In the genomic region with DNA sequence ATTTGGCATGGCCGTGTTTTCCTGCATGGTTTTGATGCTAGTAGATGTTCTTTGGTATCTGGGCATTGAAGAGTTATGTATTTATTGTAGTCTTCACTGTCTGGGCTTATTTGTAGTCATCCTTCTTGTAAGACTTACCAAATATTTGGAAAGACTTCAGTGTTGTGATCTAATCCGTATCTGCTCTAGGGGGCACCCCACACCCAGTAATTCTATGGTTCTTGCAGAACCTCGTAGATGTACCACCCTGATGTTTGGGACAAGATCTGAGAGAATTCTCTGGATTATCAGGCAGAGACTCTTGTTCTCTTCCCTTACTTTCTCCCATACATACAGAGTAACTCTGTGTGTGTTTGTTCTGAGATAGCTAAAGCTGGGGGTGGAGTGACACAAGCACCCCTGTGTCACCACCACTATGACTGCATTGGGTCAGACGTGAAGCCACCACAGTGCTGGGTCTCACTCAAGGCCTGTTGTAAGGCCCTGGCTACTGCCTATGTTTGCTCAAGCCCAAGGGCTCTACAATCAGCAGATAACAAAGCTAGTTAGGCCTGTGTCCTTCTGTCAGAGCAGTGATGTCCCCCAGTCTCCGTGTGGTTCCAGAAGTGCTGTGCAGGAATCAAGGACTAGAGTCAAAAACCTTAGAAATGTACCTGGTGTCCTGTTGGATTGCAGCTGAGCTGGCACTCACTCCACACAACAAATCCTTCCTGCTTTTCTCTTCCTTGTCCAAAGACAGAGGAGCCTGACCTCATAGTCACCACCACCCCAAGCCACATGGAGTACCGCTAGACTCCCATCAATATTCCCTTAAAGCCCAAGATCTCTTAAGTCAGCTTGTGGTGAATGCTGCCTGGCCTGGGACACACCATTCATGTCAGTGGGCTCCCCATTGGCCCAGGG, we compare ENCODE assay signal across 18 cellular contexts. TPM values are rescaled to one million over a fixed set of nuclear protein-coding genes. Genes with fewer than 3 reads are reported as not detected.
DNase-seq lines count a peak whose midpoint lies in the region; ATAC-seq, FAIRE-seq and TF ChIP-seq lines count a peak whose summit lies in the region.
"Had no signal": no experiment of that assay in that cellular context is flagged by ENCODE, and none has a peak within 500 bp of the region (broad histone marks: within the 10 kb centered on the region; RNA-seq: fewer than 3 reads in every experiment).

No MANE protein-coding gene starts in this region.

- no peaks in the 10 kb centered on the region for H4K20me1 ChIP-seq in H1 (replicated peaks in 1 of 2; ENCODE audit: control insufficient read depth in 1 of 2, insufficient read depth in 2 of 2, low read length in 2 of 2)

- no peak overlapping the region for H4K5ac ChIP-seq in H1 (ENCODE audit: insufficient read length, low read depth, low read length)

- H3K9me3 ChIP-seq in breast epithelium = no peaks in the 10 kb centered on the region
- peaks cover 3 to 6% of the 10 kb centered on the region in 2 experiments; a peak in 2 of 4 replicates for H3K9me3 ChIP-seq in H1 (ENCODE audit: insufficient read depth in 2 of 2, low read depth in 1 of 2, low read length in 1 of 2)
- no peaks in the 10 kb centered on the region for H3K9me3 ChIP-seq in vagina
- H3K9me3 ChIP-seq in T-helper 17 cell (ENCODE audit: control insufficient read depth, low read length, poor library complexity, severe bottlenecking) = no peaks in the 10 kb centered on the region
- H3K9me3 ChIP-seq: left lung had no signal

- no peak for TF ChIP-seq CTCF in MCF 10A (IDR thresholded peaks at IDR 0.05; ENCODE audit: unreplicated experiment)
- TF ChIP-seq CTCF in breast epithelium (IDR thresholded peaks at IDR 0.05) = no peak
- no peak for TF ChIP-seq CTCF in NB4 (IDR thresholded peaks at IDR 0.05; ENCODE audit: low read depth, low read length)
- peak in 2 of 3 experiments; percentile 22 to 28; a peak in 2 of 4 replicates for TF ChIP-seq CTCF in H1 (IDR thresholded peaks at IDR 0.05; ENCODE audit: control extremely low read depth in 1 of 3, insufficient read depth in 1 of 3, low read depth in 1 of 3, low read length in 3 of 3)
- TF ChIP-seq CTCF in vagina (IDR thresholded peaks at IDR 0.05) = no peak

- H3K56ac ChIP-seq in H1 (replicated peaks; ENCODE audit: insufficient read length, low read depth, low read length) = no peak overlapping the region

- H3K4me2 ChIP-seq in H1 (ENCODE audit: insufficient read depth in 1 of 2, low read depth in 2 of 2, low read length in 2 of 2) = no peak overlapping the region

- H4K91ac ChIP-seq in H1 (replicated peaks; ENCODE audit: insufficient read length, low read length) = no peak overlapping the region

- no peaks in the 10 kb centered on the region for H3K79me2 ChIP-seq in H1 (ENCODE audit: control insufficient read depth in 1 of 2, insufficient read depth in 2 of 2, low read length in 2 of 2)

- H2BK120ac ChIP-seq in H1 (replicated peaks; ENCODE audit: low read depth, low read length) = no peak overlapping the region

- no peak overlapping the region for H4K8ac ChIP-seq in H1 (ENCODE audit: extremely low read depth, insufficient read depth, low read length)

- H3K4me3 Mint-ChIP-seq in MCF 10A (ENCODE audit: unreplicated experiment) (no peak overlapping the region), T-helper 17 cell (no peak overlapping the region)
- H3K4me3 Mint-ChIP-seq: effector memory CD8-positive, alpha-beta T cell; natural killer cell treated with Interleukin-12 subunit alpha and Interleukin-12 subunit beta and Interleukin-15 and Interleukin-18, amount 100 ng/mL, for 72 hours had no signal

- H3K79me1 ChIP-seq in H1 (ENCODE audit: low read depth, low read length) = no peaks in the 10 kb centered on the region

- H3K36me3 ChIP-seq in breast epithelium = no peaks in the 10 kb centered on the region
- H3K36me3 ChIP-seq in H1 (ENCODE audit: control insufficient read depth in 2 of 4, insufficient read depth in 4 of 4, low read length in 3 of 4) = no peaks in the 10 kb centered on the region
- H3K36me3 ChIP-seq in vagina = no peaks in the 10 kb centered on the region
- H3K36me3 ChIP-seq: left lung had no signal

- FAIRE-seq in H1 (lab: Jason Lieb, UNC) = no peak

- H3K27ac Mint-ChIP-seq in MCF 10A (ENCODE audit: low read depth, unreplicated experiment) = no peak overlapping the region
- no peak overlapping the region for H3K27ac Mint-ChIP-seq in T-helper 17 cell
- H3K27ac Mint-ChIP-seq: effector memory CD8-positive, alpha-beta T cell; natural killer cell treated with Interleukin-12 subunit alpha and Interleukin-12 subunit beta and Interleukin-15 and Interleukin-18, amount 100 ng/mL, for 72 hours had no signal

- H3K4me3 ChIP-seq in breast epithelium (no peak overlapping the region), NB4 (ENCODE audit: low read depth, low read length) (no peak overlapping the region), H1 (ENCODE audit: extremely low read depth in 1 of 4, insufficient read depth in 2 of 4, low read depth in 3 of 4, low read length in 4 of 4) (no peak overlapping the region), vagina (no peak overlapping the region)
- H3K4me3 ChIP-seq: left lung, tibial nerve had no signal

- DNase-seq in MCF 10A (ENCODE audit: unreplicated experiment) (peak; percentile 35), breast epithelium (ENCODE audit: low spot score in 2 of 2) (no peak), NB4 (ENCODE audit: low read depth) (peak; percentile 29), H1 (ENCODE audit: low read depth in 1 of 2, low spot score in 2 of 2) (peak in 1 of 2 experiments; percentile 37), vagina (ENCODE audit: extremely low spot score in 2 of 2) (peak; percentile 49 to 77), T-helper 17 cell (no peak)
- DNase-seq: activated CD4-positive, alpha-beta T cell treated with anti-CD3 and anti-CD28 coated beads, Interleukin-2, amount 50 U/mL, for 48 hours; activated effector memory CD4-positive, alpha-beta T cell treated with Interleukin-2 at 50 U/mL for 16 hours; DMS79; effector memory CD8-positive, alpha-beta T cell; left lung; NCI-H1092; T-helper 9 cell had no signal

- H3K4me1 ChIP-seq in breast epithelium = no peaks in the 10 kb centered on the region
- no peaks in the 10 kb centered on the region for H3K4me1 ChIP-seq in H1 (replicated peaks in 1 of 4; ENCODE audit: control insufficient read depth in 3 of 4, insufficient read depth in 4 of 4, low read length in 3 of 4)
- no peaks in the 10 kb centered on the region for H3K4me1 ChIP-seq in vagina
- H3K4me1 ChIP-seq: left lung, tibial nerve had no signal

- H3K27ac ChIP-seq in breast epithelium = no peak overlapping the region
- no peak overlapping the region for H3K27ac ChIP-seq in H1 (ENCODE audit: low read depth, low read length)
- no peak overlapping the region for H3K27ac ChIP-seq in vagina
- H3K27ac ChIP-seq: left lung, tibial nerve had no signal

- no peaks in the 10 kb centered on the region for H3K36me3 Mint-ChIP-seq in MCF 10A (ENCODE audit: insufficient read depth, unreplicated experiment)
- H3K36me3 Mint-ChIP-seq in T-helper 17 cell (ENCODE audit: low read depth) = peaks cover 5% of the 10 kb centered on the region
- H3K36me3 Mint-ChIP-seq: natural killer cell treated with Interleukin-12 subunit alpha and Interleukin-12 subunit beta and Interleukin-15 and Interleukin-18, amount 100 ng/mL, for 72 hours had no signal

- 86% methylated on average over 6 of the region's 6 CpGs; no CpG with 5 or more reads in 1 of the 2 experiments for WGBS in H1 (ENCODE audit: extremely low coverage in 1 of 2, insufficient coverage in 1 of 2, insufficient read length in 1 of 2, insufficient replicate concordance in 2 of 2, low coverage in 1 of 2, low lambda C conversion rate in 2 of 2, missing lambda C conversion rate in 1 of 2), 2 experiments

- no peak for TF ChIP-seq EP300 in H1 (IDR thresholded peaks at IDR 0.05; ENCODE audit: borderline replicate concordance in 1 of 2, low read depth in 2 of 2, low read length in 2 of 2)

- TF ChIP-seq RAD21 in H1 (IDR thresholded peaks at IDR 0.05 in 1 of 2, conservative IDR thresholded peaks at IDR 0.05 in 1 of 2; ENCODE audit: low read depth in 2 of 2, low read length in 2 of 2) = peak; percentile 46 to 59

- no peak overlapping the region for H3K9ac ChIP-seq in H1 (replicated peaks in 1 of 4; ENCODE audit: extremely low read depth in 1 of 4, low read depth in 3 of 4, low read length in 3 of 4)

- H2AK5ac ChIP-seq in H1 (ENCODE audit: low read depth, low read length) = no peak overlapping the region

- BruUV-seq in MCF 10A (replicated peaks; lab: Mats Ljungman, UMichigan) = no TSS peak

- H2BK15ac ChIP-seq in H1 (ENCODE audit: low read length) = no peak overlapping the region

- no peak overlapping the region for H3K23ac ChIP-seq in H1 (ENCODE audit: insufficient read length)

- no peak for TF ChIP-seq POLR2A in breast epithelium (IDR thresholded peaks at IDR 0.05)
- TF ChIP-seq POLR2A in NB4 (IDR thresholded peaks at IDR 0.05; ENCODE audit: extremely low read depth, insufficient read length) = no peak
- TF ChIP-seq POLR2A in H1 (IDR thresholded peaks at IDR 0.05; ENCODE audit: control extremely low read depth in 1 of 2, low read depth in 2 of 2, low read length in 2 of 2) = no peak
- no peak for TF ChIP-seq POLR2A in vagina (IDR thresholded peaks at IDR 0.05)

- no peak overlapping the region for H2BK12ac ChIP-seq in H1 (ENCODE audit: low read depth, low read length)

- H2BK5ac ChIP-seq in H1 (ENCODE audit: low read depth, low read length) = no peak overlapping the region

- H3K27me3 ChIP-seq in breast epithelium = no peaks in the 10 kb centered on the region
- H3K27me3 ChIP-seq in H1 (replicated peaks in 1 of 4; ENCODE audit: control insufficient read depth in 3 of 4, extremely low read depth in 1 of 4, insufficient read depth in 3 of 4, low read length in 3 of 4) = no peaks in the 10 kb centered on the region
- no peaks in the 10 kb centered on the region for H3K27me3 ChIP-seq in vagina
- H3K27me3 ChIP-seq: left lung, tibial nerve had no signal

- H3K27me3 Mint-ChIP-seq in MCF 10A (ENCODE audit: insufficient read depth, unreplicated experiment) (no peaks in the 10 kb centered on the region), T-helper 17 cell (peaks cover 17% of the 10 kb centered on the region)

- no peak overlapping the region for H3K4ac ChIP-seq in H1 (replicated peaks; ENCODE audit: insufficient read length, low read depth, low read length)

- H3K23me2 ChIP-seq in H1 (ENCODE audit: low read depth, low read length) = no peaks in the 10 kb centered on the region

- no peak overlapping the region for H2AFZ ChIP-seq in H1 (ENCODE audit: low read length)

- CTCF ChIA-PET in MCF 10A (lab: Yijun Ruan, JAX) = interaction anchor here (0.6 to 1.4 kb wide), 6 partner anchors 12 to 751 kb away, joined by 3 to 7 read pairs (median 4); no protein-coding TSS in a partner anchor
- CTCF ChIA-PET in H1 (lab: Charles Lee; ENCODE audit: partially characterized antibody) = interaction anchor here (0.6 to 2.2 kb wide), 7 partner anchors 11 to 919 kb away, joined by 3 to 9 read pairs (median 3); no protein-coding TSS in a partner anchor

- H3K4me1 Mint-ChIP-seq in MCF 10A (ENCODE audit: insufficient read depth, unreplicated experiment) (peaks cover 6% of the 10 kb centered on the region), T-helper 17 cell (no peaks in the 10 kb centered on the region)

- ATAC-seq in GM18909 (IDR thresholded peaks at IDR 0.05; ENCODE audit: poor library complexity, unreplicated experiment) (no peak), HG03025 (IDR thresholded peaks at IDR 0.05; ENCODE audit: low FRiP score, unreplicated experiment) (no peak), T-helper 17 cell (no peak)
- ATAC-seq: effector memory CD8-positive, alpha-beta T cell; left lung had no signal

- intact Hi-C loops in MCF 10A (cut with micrococcal nuclease) = loop anchor here (2.0 kb wide), 1 partner anchor 39 kb away; no protein-coding TSS in a partner anchor
- intact Hi-C loops in breast epithelium (cut with DNase I; ENCODE audit: low total_unique reads) = no loop called here
- intact Hi-C loops in vagina (cut with DNase I) = no loop called here

- POLR2A ChIA-PET in MCF 10A (lab: Yijun Ruan, JAX) = interaction anchor here (0.5 to 1.1 kb wide), 3 partner anchors 9 to 164 kb away, joined by 3 read pairs; a partner anchor contains a TSS
- POLR2A ChIA-PET in H1 (lab: Charles Lee; ENCODE audit: partially characterized antibody) = no interaction called here

- no peak overlapping the region for H3K14ac ChIP-seq in H1 (ENCODE audit: insufficient read length)

- no peak overlapping the region for H2BK20ac ChIP-seq in H1 (ENCODE audit: low read length)

- H3K9me3 Mint-ChIP-seq in MCF 10A (ENCODE audit: unreplicated experiment) = no peaks in the 10 kb centered on the region
- H3K9me3 Mint-ChIP-seq: effector memory CD8-positive, alpha-beta T cell; natural killer cell treated with Interleukin-12 subunit alpha and Interleukin-12 subunit beta and Interleukin-15 and Interleukin-18, amount 100 ng/mL, for 72 hours had no signal

- H3K18ac ChIP-seq in H1 (ENCODE audit: extremely low read depth, low read length) = no peak overlapping the region

RNA-seq across cellular contexts. Expression of a gene that starts 9.5 kb away (rescaled TPM):
- total RNA-seq in MCF 10A (2022) = 0.10 and 0.16 TPM in 2 replicates
- 1 to 10 TPM in 1 of 3 donors, under 1 TPM in 2; 0.48 to 1.3 (median 0.59) TPM for total RNA-seq in breast epithelium
- total RNA-seq in H1 (2021; fragmentation: NEBNext Ultra II Directional; extraction: Animal tissue kit (Norgen Biotek cat#: 25700)) = 0.30 and 0.46 TPM in 2 replicates
- 0.79 and 0.93 TPM in 2 replicates for polyA plus RNA-seq in H1 (2011; rRNA removed)
- 0.97 TPM for polyA plus RNA-seq in H1 (2011; cell fraction: cytosol; rRNA removed)
- 4.8 TPM for polyA plus RNA-seq in H1 (2011; cell fraction: nucleus; rRNA removed)
- polyA plus RNA-seq in H1 (2012, experiment 1 of 2) = 0.52 to 1.3 TPM (median 0.96 TPM) in 4 replicates
- polyA plus RNA-seq in H1 (2012, experiment 2 of 2) = 0.16 TPM
- 0.24 TPM for polyA plus RNA-seq in H1 (2013, experiment 1 of 2)
- polyA plus RNA-seq in H1 (2013, experiment 2 of 2) = 0.18 TPM
- polyA minus RNA-seq in H1 (2011; rRNA and poly(A)+ RNA removed) = 1.5 and 1.9 TPM in 2 replicates
- 0.59 TPM for polyA minus RNA-seq in H1 (2011; cell fraction: cytosol; rRNA and poly(A)+ RNA removed)
- polyA minus RNA-seq in H1 (2011; cell fraction: nucleus; rRNA and poly(A)+ RNA removed) = 2.3 TPM
- 2.9 TPM for total RNA-seq in vagina
- under 1 TPM; 0.40 to 0.81 TPM for total RNA-seq in T-helper 17 cell

RNA-seq across cellular contexts. Expression of a gene that starts 13.7 kb away (rescaled TPM):
- total RNA-seq in MCF 10A (2022) = not detected in 2 replicates
- not detected for total RNA-seq in breast epithelium
- total RNA-seq in H1 (2021; fragmentation: NEBNext Ultra II Directional; extraction: Animal tissue kit (Norgen Biotek cat#: 25700)) = not detected in 2 replicates
- 0.11 TPM in 1 of 2 replicates, not detected in the other for polyA plus RNA-seq in H1 (2011; rRNA removed)
- 0.09 TPM for polyA plus RNA-seq in H1 (2011; cell fraction: cytosol; rRNA removed)
- 0.44 TPM for polyA plus RNA-seq in H1 (2011; cell fraction: nucleus; rRNA removed)
- polyA plus RNA-seq in H1 (2012, experiment 1 of 2) = 0.09 to 0.18 TPM in 2 of 4 replicates, not detected in the others
- polyA plus RNA-seq in H1 (2012, experiment 2 of 2) = not detected
- not detected for polyA plus RNA-seq in H1 (2013, experiment 1 of 2)
- 0.02 TPM for polyA plus RNA-seq in H1 (2013, experiment 2 of 2)
- polyA minus RNA-seq in H1 (2011; rRNA and poly(A)+ RNA removed) = 0.15 TPM in 1 of 2 replicates, not detected in the other
- polyA minus RNA-seq in H1 (2011; cell fraction: cytosol; rRNA and poly(A)+ RNA removed) = not detected
- not detected for polyA minus RNA-seq in H1 (2011; cell fraction: nucleus; rRNA and poly(A)+ RNA removed)
- total RNA-seq in vagina = 11.0 TPM
- not detected for total RNA-seq in T-helper 17 cell
- total RNA-seq: left lung; natural killer cell treated with Interleukin-12 subunit alpha and Interleukin-12 subunit beta and Interleukin-15 and Interleukin-18, amount 100 ng/mL, for 72 hours; NCI-H460; tibial nerve had no signal

RNA-seq across cellular contexts. Expression of a gene that starts 58.5 kb away (rescaled TPM):
- total RNA-seq in MCF 10A (2022) (5.2 and 6.2 TPM in 2 replicates), breast epithelium (1 to 10 TPM; 4.3 to 6.6 (median 6.1) TPM), vagina (6.1 TPM), T-helper 17 cell (10 to 100 TPM in 1 of 2 donors, 1 to 10 TPM in 1; 7.0 to 10.8 TPM)
- 24.5 and 25.0 TPM in 2 replicates for total RNA-seq in H1 (2021; fragmentation: NEBNext Ultra II Directional; extraction: Animal tissue kit (Norgen Biotek cat#: 25700))
- polyA plus RNA-seq in H1 (2011; rRNA removed) = 19.3 and 21.0 TPM in 2 replicates
- 21.2 TPM for polyA plus RNA-seq in H1 (2011; cell fraction: cytosol; rRNA removed)
- 21.5 TPM for polyA plus RNA-seq in H1 (2011; cell fraction: nucleus; rRNA removed)
- polyA plus RNA-seq in H1 (2012, experiment 1 of 2) = 13.9 to 18.1 TPM (median 15.7 TPM) in 4 replicates
- polyA plus RNA-seq in H1 (2012, experiment 2 of 2) = 6.7 TPM
- polyA plus RNA-seq in H1 (2013, experiment 1 of 2) = 12.7 TPM
- polyA plus RNA-seq in H1 (2013, experiment 2 of 2) = 12.1 TPM
- polyA minus RNA-seq in H1 (2011; rRNA and poly(A)+ RNA removed) = 42.2 and 43.8 TPM in 2 replicates
- polyA minus RNA-seq in H1 (2011; cell fraction: cytosol; rRNA and poly(A)+ RNA removed) = 21.4 TPM
- 30.3 TPM for polyA minus RNA-seq in H1 (2011; cell fraction: nucleus; rRNA and poly(A)+ RNA removed)

Comparison
In these comparisons a context has a peak if more than half of its experiments do, and no peak if none do; other contexts are left out.
1. DNase-seq: peak in MCF 10A (single experiment), NB4 (single experiment) and vagina (2 of 2); none in breast epithelium (0 of 2) and T-helper 17 cell (0 of 3).
2. CTCF ChIP-seq: peak in H1 (2 of 3); none in MCF 10A (single experiment), breast epithelium (0 of 3), NB4 (single experiment) and vagina (0 of 3).
3. RNA of a gene that starts 13.7 kb away (total RNA-seq): 11.0 TPM in vagina (single experiment); not detected in H1, not detected in T-helper 17 cell, not detected in MCF 10A and not detected in breast epithelium; every median in the first group is over 10 times any median in the second.